Comparison of ENCODE assay signal across 8 cellular contexts in the genomic region with DNA sequence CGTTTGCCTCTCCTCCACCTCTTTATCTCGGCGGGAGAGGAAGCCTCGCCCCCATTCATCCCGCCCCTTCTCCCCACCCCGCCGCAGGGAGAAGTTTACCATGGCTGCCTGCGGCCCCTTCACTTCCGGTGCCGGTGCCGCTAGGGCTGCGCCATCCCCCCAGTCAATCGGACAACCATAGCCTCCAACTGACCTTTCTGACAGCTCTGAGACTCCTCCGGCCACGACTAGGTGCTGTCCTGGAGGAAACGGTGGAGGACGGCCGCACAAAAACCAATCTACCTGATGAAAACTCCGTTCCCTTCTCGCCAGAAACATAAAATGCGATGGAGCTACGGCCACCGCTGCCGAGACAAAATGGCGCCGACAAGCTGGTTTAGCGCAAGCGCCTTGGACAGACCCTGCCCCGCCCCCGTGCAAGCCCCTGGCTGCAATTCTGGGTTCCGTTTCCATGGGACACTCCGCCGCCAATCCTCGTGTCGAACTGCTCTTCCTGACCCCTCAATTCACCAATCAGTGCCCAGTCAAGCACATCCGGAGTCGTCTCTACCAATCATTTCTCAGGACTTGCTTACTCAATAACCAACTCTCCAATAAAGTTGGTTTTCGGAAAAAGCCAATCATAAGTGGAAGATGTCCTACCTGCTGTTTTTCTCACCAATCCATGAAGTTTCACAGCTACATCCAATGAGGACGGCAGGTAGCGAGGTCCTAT. TPM values are rescaled to one million over a fixed set of nuclear protein-coding genes. Genes with fewer than 3 reads are reported as not detected.
DNase-seq lines count a peak whose midpoint lies in the region; ATAC-seq and TF ChIP-seq lines count a peak whose summit lies in the region.

No MANE protein-coding gene starts in this region.

- H3K9me3 Mint-ChIP-seq in HFFc6 = no peaks in the 10 kb centered on the region
- no peaks in the 10 kb centered on the region for H3K9me3 Mint-ChIP-seq in activated naive CD4-positive, alpha-beta T cell treated with anti-CD3 and anti-CD28 coated beads, Interleukin-2, amount 50 U/mL, for 72 hours
- H3K9me3 Mint-ChIP-seq in glutamatergic neuron (ENCODE audit: unreplicated experiment) = peaks cover 10% of the 10 kb centered on the region

- TF ChIP-seq POLR2A in NB4 (IDR thresholded peaks at IDR 0.05; ENCODE audit: extremely low read depth, insufficient read length) = peak; percentile 74

- H3K36me3 Mint-ChIP-seq in HFFc6 (ENCODE audit: low read depth) = peaks cover 18% of the 10 kb centered on the region
- H3K36me3 Mint-ChIP-seq in activated naive CD4-positive, alpha-beta T cell treated with anti-CD3 and anti-CD28 coated beads, Interleukin-2, amount 50 U/mL, for 72 hours = peaks cover 21 to 26% of the 10 kb centered on the region in 2 donors
- H3K36me3 Mint-ChIP-seq in glutamatergic neuron (ENCODE audit: unreplicated experiment) = no peaks in the 10 kb centered on the region

- H3K4me3 Mint-ChIP-seq in HFFc6 (no peak overlapping the region), glutamatergic neuron (ENCODE audit: unreplicated experiment) (no peak overlapping the region)

- H3K27ac ChIP-seq in osteoblast (ENCODE audit: low read depth, low read length) (peak overlapping the region; percentile 95), thymus (ENCODE audit: low read depth) (peak overlapping the region; percentile 99)

- no peaks in the 10 kb centered on the region for H3K27me3 Mint-ChIP-seq in HFFc6 (ENCODE audit: insufficient read depth)
- peaks cover 4% of the 10 kb centered on the region for H3K27me3 Mint-ChIP-seq in glutamatergic neuron (ENCODE audit: unreplicated experiment)

- H3K27ac Mint-ChIP-seq in HFFc6 (no peak overlapping the region), glutamatergic neuron (ENCODE audit: unreplicated experiment) (no peak overlapping the region)
- no peak overlapping the region for H3K27ac Mint-ChIP-seq in activated naive CD4-positive, alpha-beta T cell treated with anti-CD3 and anti-CD28 coated beads, Interleukin-2, amount 50 U/mL, for 72 hours

- DNase-seq in GM06990 (ENCODE audit: extremely low read depth, insufficient read length) = peak; percentile 96
- peak; percentile 100 for DNase-seq in HFFc6
- DNase-seq in NB4 (ENCODE audit: low read depth) = peak; percentile 100
- DNase-seq in SK-N-DZ (ENCODE audit: low spot score) = peak; percentile 100
- peak; percentile 94 to 98 for DNase-seq in activated naive CD4-positive, alpha-beta T cell treated with anti-CD3 and anti-CD28 coated beads, Interleukin-2, amount 50 U/mL, for 72 hours (ENCODE audit: low spot score in 2 of 2)
- DNase-seq in glutamatergic neuron = peak; percentile 98
- DNase-seq in osteoblast (ENCODE audit: insufficient read length, low spot score, missing footprints) = peak; percentile 100

- H3K4me2 ChIP-seq in osteoblast (ENCODE audit: insufficient read depth, low read length) = peak overlapping the region; percentile 88

- H2AFZ ChIP-seq in osteoblast (ENCODE audit: low read length) = peak overlapping the region; percentile 85

- H3K4me1 ChIP-seq in osteoblast (ENCODE audit: insufficient read depth, low read length) (peaks cover 17% of the 10 kb centered on the region), thymus (ENCODE audit: control insufficient read depth, insufficient read depth, low read length) (no peaks in the 10 kb centered on the region)

- TF ChIP-seq CTCF in GM06990 (IDR thresholded peaks at IDR 0.05; ENCODE audit: insufficient read depth, low read length, poor library complexity, severe bottlenecking) (peak; percentile 12), HFFc6 (IDR thresholded peaks at IDR 0.05) (0 out of 2 replicates have a peak, but pooled peaks have one; percentile 14), NB4 (IDR thresholded peaks at IDR 0.05; ENCODE audit: low read depth, low read length) (no peak), glutamatergic neuron (IDR thresholded peaks at IDR 0.05; ENCODE audit: partially characterized antibody, unreplicated experiment) (no peak), osteoblast (IDR thresholded peaks at IDR 0.05; ENCODE audit: extremely low read depth, low read depth, low read length) (peak; percentile 7)

- H3K4me1 Mint-ChIP-seq in HFFc6 (ENCODE audit: low read depth) (peaks cover 39% of the 10 kb centered on the region), glutamatergic neuron (ENCODE audit: low read depth, unreplicated experiment) (peaks cover 3% of the 10 kb centered on the region)

- peaks cover 7% of the 10 kb centered on the region for H3K36me3 ChIP-seq in GM06990 (ENCODE audit: control insufficient read depth, insufficient read depth, low read length)
- H3K36me3 ChIP-seq in osteoblast (ENCODE audit: insufficient read depth, low read length) = peaks cover 26% of the 10 kb centered on the region
- peaks cover 16% of the 10 kb centered on the region for H3K36me3 ChIP-seq in thymus (ENCODE audit: control insufficient read depth, insufficient read depth)

- H3K9me3 ChIP-seq in osteoblast (ENCODE audit: low read depth, low read length) (no peaks in the 10 kb centered on the region), thymus (ENCODE audit: control insufficient read depth) (no peaks in the 10 kb centered on the region)

- peak; percentile 90 to 93 for ATAC-seq in activated naive CD4-positive, alpha-beta T cell treated with anti-CD3 and anti-CD28 coated beads, Interleukin-2, amount 50 U/mL, for 72 hours

- WGBS in thymus = under 1% methylated on average over 40 of the region's 40 CpGs

- H3K79me2 ChIP-seq in osteoblast (ENCODE audit: insufficient read depth, low read length) = peaks cover 72% of the 10 kb centered on the region

- peaks cover 37% of the 10 kb centered on the region for H4K20me1 ChIP-seq in osteoblast (ENCODE audit: insufficient read depth, low read length)

- H3K4me3 ChIP-seq in GM06990 (replicated peaks; ENCODE audit: low read depth, low read length) (peak overlapping the region; percentile 98), NB4 (ENCODE audit: low read depth, low read length) (peak overlapping the region; percentile 88), osteoblast (ENCODE audit: insufficient read depth, low read length) (peak overlapping the region; percentile 86), thymus (ENCODE audit: low read length) (peak overlapping the region; percentile 99)

- no peaks in the 10 kb centered on the region for H3K27me3 ChIP-seq in GM06990 (replicated peaks; ENCODE audit: control insufficient read depth, insufficient read depth, low read length)
- H3K27me3 ChIP-seq in osteoblast (ENCODE audit: insufficient read depth, low read length) = no peaks in the 10 kb centered on the region
- H3K27me3 ChIP-seq in thymus (ENCODE audit: control insufficient read depth, insufficient read depth) = no peaks in the 10 kb centered on the region

RNA-seq across cellular contexts. Expression of a gene that starts 0.4 kb away (rescaled TPM):
- total RNA-seq in HFFc6 (2021; fragmentation: NEBNext Ultra II Directional; extraction: Animal tissue kit (Norgen Biotek cat#: 25700)) = 10 to 100 TPM; 10.5 to 13.4 (median 12.3) TPM
- 3.5 and 4.4 TPM in 2 replicates for polyA plus RNA-seq in SK-N-DZ (2014; cell fraction: cytosol; rRNA removed)
- polyA plus RNA-seq in SK-N-DZ (2014; cell fraction: nucleus; rRNA removed) = 11.0 and 14.2 TPM in 2 replicates
- 10 to 100 TPM; 27.3 to 30.4 TPM for total RNA-seq in activated naive CD4-positive, alpha-beta T cell treated with anti-CD3 and anti-CD28 coated beads, Interleukin-2, amount 50 U/mL, for 72 hours
- total RNA-seq in glutamatergic neuron (ENCODE audit: unreplicated experiment) (22.4 TPM), osteoblast (14.4 and 14.5 TPM in 2 replicates)
- 14.8 TPM for polyA plus RNA-seq in thymus

RNA-seq across cellular contexts. Expression of a gene that starts 53.3 kb away (rescaled TPM):
- total RNA-seq in HFFc6 (2021; fragmentation: NEBNext Ultra II Directional; extraction: Animal tissue kit (Norgen Biotek cat#: 25700)) = 100 to 1,000 TPM; 158 to 210 (median 187) TPM
- 200 and 225 TPM in 2 replicates for polyA plus RNA-seq in SK-N-DZ (2014; cell fraction: cytosol; rRNA removed)
- 116 and 148 TPM in 2 replicates for polyA plus RNA-seq in SK-N-DZ (2014; cell fraction: nucleus; rRNA removed)
- total RNA-seq in activated naive CD4-positive, alpha-beta T cell treated with anti-CD3 and anti-CD28 coated beads, Interleukin-2, amount 50 U/mL, for 72 hours = 100 to 1,000 TPM; 252 to 310 TPM
- total RNA-seq in glutamatergic neuron (ENCODE audit: unreplicated experiment) = 116 TPM
- total RNA-seq in osteoblast = 76.7 and 83.1 TPM in 2 replicates
- 181 TPM for polyA plus RNA-seq in thymus

Comparison
In these comparisons a context has a peak if more than half of its experiments do, and no peak if none do; other contexts are left out.
1. Peak in every context shown above with its lines: DNase-seq, ATAC-seq, H3K4me3 ChIP-seq and H3K27ac ChIP-seq.
2. CTCF ChIP-seq: peak in GM06990 (single experiment), HFFc6 (single experiment) and osteoblast (single experiment); none in NB4 (single experiment) and glutamatergic neuron (single experiment).